Comparison of ENCODE assay signal across 10 cellular contexts in genomic region chr7:29825750-29826529, GRCh38. TPM values are rescaled to one million over a fixed set of nuclear protein-coding genes. Genes with fewer than 3 reads are reported as not detected.
DNase-seq lines count a peak whose midpoint lies in the region; ATAC-seq, FAIRE-seq and TF ChIP-seq lines count a peak whose summit lies in the region.
"Had no signal": no experiment of that assay in that cellular context is flagged by ENCODE, and none has a peak within 500 bp of the region (broad histone marks: within the 10 kb centered on the region; RNA-seq: fewer than 3 reads in every experiment).

No MANE protein-coding gene starts in this region.

- no peaks in the 10 kb centered on the region for H3F3A ChIP-seq in PC-9 (ENCODE audit: insufficient read depth, low read depth)

- H3K4me1 ChIP-seq in small intestine (ENCODE audit: control insufficient read depth in 2 of 2, insufficient read depth in 1 of 2, low read depth in 1 of 2, low read length in 1 of 2) (no peaks in the 10 kb centered on the region), PC-9 (replicated peaks; ENCODE audit: insufficient read depth) (no peaks in the 10 kb centered on the region)

- H3K36me3 Mint-ChIP-seq in activated naive CD8-positive, alpha-beta T cell, result peaks cover 2% of the 10 kb centered on the region
- no peaks in the 10 kb centered on the region for H3K36me3 Mint-ChIP-seq in activated naive CD8-positive, alpha-beta T cell treated with anti-CD3 and anti-CD28 coated beads for 36 hours

- H3K4me3 ChIP-seq in small intestine (ENCODE audit: low read depth in 1 of 2, low read length in 2 of 2) (peak overlapping the region in 1 of 2 donors; percentile 20), PC-9 (no peak overlapping the region)

- POLR2A ChIA-PET in PC-9 (lab: Charles Lee; ENCODE audit: unreplicated experiment), result no interaction called here

- H3K27ac ChIP-seq in small intestine (ENCODE audit: low read depth in 1 of 2, low read length in 1 of 2), result no peak overlapping the region
- H3K27ac ChIP-seq in PC-9, result no peak overlapping the region

- H3K9me3 ChIP-seq in small intestine (ENCODE audit: control insufficient read depth, low read depth) (no peaks in the 10 kb centered on the region), PC-9 (ENCODE audit: insufficient read depth, low read depth) (no peaks in the 10 kb centered on the region)

- H3K27me3 ChIP-seq in small intestine (ENCODE audit: control insufficient read depth in 2 of 2, insufficient read depth in 2 of 2, low read length in 2 of 2) (peaks cover 0 to 4% of the 10 kb centered on the region in 2 donors), PC-9 (ENCODE audit: insufficient read depth, low read depth) (0 out of 2 replicates have a peak, but pooled peaks cover 5% of the 10 kb centered on the region)

- no peak for TF ChIP-seq CTCF in PC-9 (conservative IDR thresholded peaks at IDR 0.05)

- no TSS peak for BruUV-seq in PC-9 (replicated peaks; lab: Mats Ljungman, UMichigan)

- H3K9me2 ChIP-seq in PC-9 (ENCODE audit: insufficient read depth), result no peaks in the 10 kb centered on the region

- intact Hi-C loops in PC-9 (cut with micrococcal nuclease; ENCODE audit: unreplicated experiment), result no loop called here

- H3K36me3 ChIP-seq in small intestine (ENCODE audit: control insufficient read depth in 2 of 2, insufficient read depth in 2 of 2, low read length in 2 of 2) (no peaks in the 10 kb centered on the region), PC-9 (ENCODE audit: low read depth) (no peaks in the 10 kb centered on the region)

- no peak for DNase-seq in activated naive CD8-positive, alpha-beta T cell treated with anti-CD3 and anti-CD28 coated beads for 36 hours
- DNase-seq in NCI-H82 (lab: John Stamatoyannopoulos, UW), result peak; percentile 78
- DNase-seq in small intestine, result peak; percentile 54
- DNase-seq in SW480 (ENCODE audit: low spot score), result no peak
- no peak for DNase-seq in HCEC 1CT
- DNase-seq in PC-9, result no peak
- DNase-seq: activated T-cell treated with anti-CD3 and anti-CD28 coated beads, Interleukin-2, amount 50 U/mL, for 1 hour had no signal

- no peaks in the 10 kb centered on the region for H3K9me3 Mint-ChIP-seq in activated naive CD8-positive, alpha-beta T cell (ENCODE audit: low read depth)
- H3K9me3 Mint-ChIP-seq in activated naive CD8-positive, alpha-beta T cell treated with anti-CD3 and anti-CD28 coated beads for 36 hours, result no peaks in the 10 kb centered on the region

- CTCF ChIA-PET in PC-9 (lab: Charles Lee), result no interaction called here

- peak overlapping the region; percentile 4 for H3K4me3 Mint-ChIP-seq in activated naive CD8-positive, alpha-beta T cell
- H3K4me3 Mint-ChIP-seq in activated naive CD8-positive, alpha-beta T cell treated with anti-CD3 and anti-CD28 coated beads for 36 hours, result no peak overlapping the region

- 40 to 62% (median 47%) methylated on average over 7 of the region's 7 CpGs for WGBS in small intestine, 3 donors

- no peak overlapping the region for H3K27ac Mint-ChIP-seq in activated naive CD8-positive, alpha-beta T cell
- no peak overlapping the region for H3K27ac Mint-ChIP-seq in activated naive CD8-positive, alpha-beta T cell treated with anti-CD3 and anti-CD28 coated beads for 36 hours

- ATAC-seq in HG02610 (IDR thresholded peaks at IDR 0.05; ENCODE audit: unreplicated experiment), result peak; percentile 90
- ATAC-seq: HCT116 had no signal

- H3K4me2 ChIP-seq in PC-9, result no peak overlapping the region

- no peaks in the 10 kb centered on the region for H4K20me1 ChIP-seq in PC-9 (ENCODE audit: insufficient read depth)

- H3K27me3 Mint-ChIP-seq in activated naive CD8-positive, alpha-beta T cell, result peaks cover 8% of the 10 kb centered on the region
- peaks cover 17% of the 10 kb centered on the region for H3K27me3 Mint-ChIP-seq in activated naive CD8-positive, alpha-beta T cell treated with anti-CD3 and anti-CD28 coated beads for 36 hours

- H3K4me1 Mint-ChIP-seq in activated naive CD8-positive, alpha-beta T cell (ENCODE audit: low read depth), result peaks cover 3% of the 10 kb centered on the region
- H3K4me1 Mint-ChIP-seq in activated naive CD8-positive, alpha-beta T cell treated with anti-CD3 and anti-CD28 coated beads for 36 hours, result peaks cover 10% of the 10 kb centered on the region

- no peak overlapping the region for H2AFZ ChIP-seq in PC-9

- H3K79me2 ChIP-seq in PC-9 (ENCODE audit: low read depth), result no peaks in the 10 kb centered on the region

- no peak for FAIRE-seq in small intestine (lab: Jason Lieb, UNC)

RNA-seq across cellular contexts. Expression of gene WIPF3, which starts 19.6 kb away (rescaled TPM):
- total RNA-seq in activated naive CD8-positive, alpha-beta T cell treated with anti-CD3 and anti-CD28 coated beads for 36 hours, result not detected
- 1 to 10 TPM; 1.1 to 1.8 (median 1.6) TPM for polyA plus RNA-seq in small intestine
- 0.25 and 0.26 TPM in 2 replicates for total RNA-seq in PC-9 (2021)

Comparison
In these comparisons a context has a peak if more than half of its experiments do, and no peak if none do; other contexts are left out.
1. DNase-seq: peak in NCI-H82 (single experiment) and small intestine (single experiment); none in activated naive CD8-positive, alpha-beta T cell treated with anti-CD3 and anti-CD28 coated beads for 36 hours (single experiment), SW480 (single experiment), HCEC 1CT (single experiment) and PC-9 (0 of 2).